14 cellular contexts compared by ENCODE assay signal in genomic region chr17:57648720-57649119, GRCh38.
DNase-seq lines count a peak whose midpoint lies in the region; ATAC-seq and TF ChIP-seq lines count a peak whose summit lies in the region.
"Had no signal": no experiment of that assay in that cellular context is flagged by ENCODE, and none has a peak within 500 bp of the region (broad histone marks: within the 10 kb centered on the region; RNA-seq: fewer than 3 reads in every experiment).

No MANE protein-coding gene starts in this region.

- dilution Hi-C loops in IMR-90 (cut with HindIII; ENCODE audit: low sequenced_read_pairs, unreplicated experiment): no loop called here

- H2BK20ac ChIP-seq in IMR-90 (ENCODE audit: low read depth, low read length): no peak overlapping the region

- H2BK5ac ChIP-seq in IMR-90 (ENCODE audit: low read depth, low read length, poor library complexity, severe bottlenecking): no peak overlapping the region

- no peak for ATAC-seq in DND-41 (ENCODE audit: insufficient read depth, low read depth)
- ATAC-seq in IMR-90 (ENCODE audit: low read depth): no peak
- no peak for ATAC-seq in HG03439 (IDR thresholded peaks at IDR 0.05; ENCODE audit: unreplicated experiment)
- ATAC-seq: GM12878, K562 had no signal

- no peak overlapping the region for H3K14ac ChIP-seq in IMR-90 (replicated peaks; ENCODE audit: low read depth, low read length)

- peak overlapping the region; percentile 37 for H2AK9ac ChIP-seq in IMR-90 (replicated peaks; ENCODE audit: low read depth, low read length, poor library complexity)

- TF ChIP-seq POLR2A in IMR-90 (IDR thresholded peaks at IDR 0.05; ENCODE audit: low read depth, low read length): no peak

- TF ChIP-seq CTCF in DND-41 (IDR thresholded peaks at IDR 0.05; ENCODE audit: borderline replicate concordance, extremely low read depth, low read length, poor library complexity, severe bottlenecking): no peak
- TF ChIP-seq CTCF in IMR-90 (conservative IDR thresholded peaks at IDR 0.05; ENCODE audit: low read depth, low read length): no peak
- TF ChIP-seq CTCF in osteoblast (IDR thresholded peaks at IDR 0.05; ENCODE audit: extremely low read depth, low read depth, low read length): no peak
- no peak for TF ChIP-seq CTCF in PC-9 (conservative IDR thresholded peaks at IDR 0.05)

- H3K4me2 ChIP-seq in DND-41 (ENCODE audit: insufficient read depth, low read length): no peak overlapping the region
- no peak overlapping the region for H3K4me2 ChIP-seq in IMR-90 (ENCODE audit: low read depth, low read length)
- no peak overlapping the region for H3K4me2 ChIP-seq in osteoblast (ENCODE audit: insufficient read depth, low read length)
- no peak overlapping the region for H3K4me2 ChIP-seq in PC-9
- H3K4me2 ChIP-seq: BLaER1 treated with 17β-estradiol and CSF1 and Interleukin-3, amounts not matched to agents 10 nM and 100 nM had no signal

- no peak overlapping the region for H3K18ac ChIP-seq in IMR-90 (ENCODE audit: low read depth, low read length)

- no TSS peak for BruUV-seq in IMR-90 (replicated peaks; lab: Mats Ljungman, UMichigan)
- no TSS peak for BruUV-seq in PC-9 (replicated peaks; lab: Mats Ljungman, UMichigan)

- H3K4me3 ChIP-seq in DND-41 (ENCODE audit: low read depth in 1 of 2, low read length in 2 of 2) (no peak overlapping the region), IMR-90 (ENCODE audit: insufficient read depth, low read depth, low read length) (no peak overlapping the region), osteoblast (ENCODE audit: insufficient read depth, low read length) (no peak overlapping the region), PC-9 (no peak overlapping the region)
- H3K4me3 ChIP-seq: BLaER1 treated with 17β-estradiol and CSF1 and Interleukin-3, amounts not matched to agents 10 nM and 100 nM; GM12878; K562 had no signal

- H3K9me2 ChIP-seq in PC-9 (ENCODE audit: insufficient read depth): no peaks in the 10 kb centered on the region

- H3K56ac ChIP-seq in IMR-90 (ENCODE audit: extremely low read depth, insufficient read depth, low read length): no peak overlapping the region

- no peaks in the 10 kb centered on the region for H3F3A ChIP-seq in PC-9 (ENCODE audit: insufficient read depth, low read depth)

- no peak overlapping the region for H2BK15ac ChIP-seq in IMR-90 (ENCODE audit: low read depth, low read length)

- CTCF ChIA-PET in IMR-90 (lab: Yijun Ruan, JAX): no interaction called here
- CTCF ChIA-PET in PC-9 (lab: Charles Lee): no interaction called here

- in situ Hi-C loops in IMR-90 (cut with MboI; ENCODE audit: low sequenced_read_pairs): no loop called here

- no peak overlapping the region for H4K8ac ChIP-seq in IMR-90 (ENCODE audit: low read depth in 2 of 2, low read length in 2 of 2)

- no peaks in the 10 kb centered on the region for H3K27me3 ChIP-seq in DND-41 (ENCODE audit: insufficient read depth, low read length, poor library complexity)
- no peaks in the 10 kb centered on the region for H3K27me3 ChIP-seq in IMR-90 (ENCODE audit: control insufficient read depth, insufficient read depth, low read length)
- H3K27me3 ChIP-seq in osteoblast (ENCODE audit: insufficient read depth, low read length): no peaks in the 10 kb centered on the region
- H3K27me3 ChIP-seq in PC-9 (ENCODE audit: insufficient read depth, low read depth): peaks cover 14% of the 10 kb centered on the region; the same call in 1 of the 2 replicates
- H3K27me3 ChIP-seq: BLaER1 treated with 17β-estradiol and CSF1 and Interleukin-3, amounts not matched to agents 10 nM and 100 nM had no signal

- no peaks in the 10 kb centered on the region for H3K79me1 ChIP-seq in IMR-90 (ENCODE audit: low read depth in 1 of 2, low read length in 2 of 2)

- peaks cover 98% of the 10 kb centered on the region for H3K36me3 ChIP-seq in DND-41 (ENCODE audit: insufficient read depth, low read length)
- no peaks in the 10 kb centered on the region for H3K36me3 ChIP-seq in IMR-90 (ENCODE audit: control insufficient read depth, insufficient read depth, low read length)
- H3K36me3 ChIP-seq in osteoblast (ENCODE audit: insufficient read depth, low read length): no peaks in the 10 kb centered on the region
- no peaks in the 10 kb centered on the region for H3K36me3 ChIP-seq in PC-9 (ENCODE audit: low read depth)

- H3K79me2 ChIP-seq in DND-41 (ENCODE audit: insufficient read depth, low read length) (peaks cover 19% of the 10 kb centered on the region), osteoblast (ENCODE audit: insufficient read depth, low read length) (no peaks in the 10 kb centered on the region), PC-9 (ENCODE audit: low read depth) (no peaks in the 10 kb centered on the region)

- TF ChIP-seq RAD21 in IMR-90 (IDR thresholded peaks at IDR 0.05; ENCODE audit: low read length): no peak

- H3K4me1 ChIP-seq in DND-41 (ENCODE audit: insufficient read depth, low read length) (no peaks in the 10 kb centered on the region), IMR-90 (ENCODE audit: control insufficient read depth, insufficient read depth, low read length) (peaks cover 11% of the 10 kb centered on the region), osteoblast (ENCODE audit: insufficient read depth, low read length) (no peaks in the 10 kb centered on the region), PC-9 (replicated peaks; ENCODE audit: insufficient read depth) (no peaks in the 10 kb centered on the region)

- WGBS in IMR-90 (ENCODE audit: extremely low coverage in 2 of 2, insufficient read length in 1 of 2), 2 experiments: 90% methylated on average over 2 of the region's 5 CpGs; no CpG with 5 or more reads in 1 of the 2 experiments

- no peak overlapping the region for H2BK120ac ChIP-seq in IMR-90 (ENCODE audit: low read depth, low read length)

- intact Hi-C loops in IMR-90 (cut with micrococcal nuclease) (no loop called here), PC-9 (cut with micrococcal nuclease; ENCODE audit: unreplicated experiment) (no loop called here)

- DNase-seq in DND-41 (no peak), IMR-90 (no peak), islet precursor cell (peak; percentile 78), osteoblast (ENCODE audit: insufficient read length, low spot score, missing footprints) (peak; percentile 17), PC-9 (no peak), NCI-H2171 treated with DMSO at 0.1 percent for 48 hours (lab: John Stamatoyannopoulos, UW) (no peak)
- DNase-seq: 8988T; CD4-positive, CD25-positive, alpha-beta regulatory T cell; DMS53; H9 had no signal

- H3K4ac ChIP-seq in IMR-90 (ENCODE audit: low read depth, low read length): no peak overlapping the region

- peaks cover 23% of the 10 kb centered on the region for H3K9me1 ChIP-seq in IMR-90 (ENCODE audit: insufficient read depth, low read length)

- H2AFZ ChIP-seq in DND-41 (ENCODE audit: low read depth, low read length): no peak overlapping the region
- H2AFZ ChIP-seq in IMR-90 (replicated peaks; ENCODE audit: low read length, poor library complexity): no peak overlapping the region
- H2AFZ ChIP-seq in osteoblast (ENCODE audit: low read length): no peak overlapping the region
- no peak overlapping the region for H2AFZ ChIP-seq in PC-9

- H3K9me3 ChIP-seq in DND-41 (ENCODE audit: insufficient read depth, low read length, severe bottlenecking): no peaks in the 10 kb centered on the region
- no peaks in the 10 kb centered on the region for H3K9me3 ChIP-seq in IMR-90 (ENCODE audit: control insufficient read depth, insufficient read depth, low read length)
- H3K9me3 ChIP-seq in osteoblast (ENCODE audit: low read depth, low read length): no peaks in the 10 kb centered on the region
- no peaks in the 10 kb centered on the region for H3K9me3 ChIP-seq in PC-9 (ENCODE audit: insufficient read depth, low read depth)
- H3K9me3 ChIP-seq: BLaER1 treated with 17β-estradiol and CSF1 and Interleukin-3, amounts not matched to agents 10 nM and 100 nM had no signal

- no peak overlapping the region for H2AK5ac ChIP-seq in IMR-90 (ENCODE audit: low read depth, low read length)

- POLR2A ChIA-PET in IMR-90 (lab: Charles Lee; ENCODE audit: unreplicated experiment) (no interaction called here), PC-9 (lab: Charles Lee; ENCODE audit: unreplicated experiment) (no interaction called here)

- H3K27ac ChIP-seq in DND-41 (ENCODE audit: low read length) (peak overlapping the region; percentile 32; the same call in 1 of the 2 replicates), IMR-90 (ENCODE audit: insufficient read depth, low read length) (no peak overlapping the region), osteoblast (ENCODE audit: low read depth, low read length) (no peak overlapping the region), PC-9 (no peak overlapping the region)
- H3K27ac ChIP-seq: BLaER1 treated with 17β-estradiol and CSF1 and Interleukin-3, amounts not matched to agents 10 nM and 100 nM had no signal

- H4K91ac ChIP-seq in IMR-90 (ENCODE audit: insufficient read depth, low read depth, low read length): no peak overlapping the region

- H3K23ac ChIP-seq in IMR-90 (ENCODE audit: low read depth, low read length): no peak overlapping the region

- H4K5ac ChIP-seq in IMR-90 (ENCODE audit: low read depth, low read length): no peak overlapping the region

- H4K20me1 ChIP-seq in DND-41 (ENCODE audit: insufficient read depth, low read length) (peaks cover 11% of the 10 kb centered on the region; the same call in 1 of the 2 replicates), IMR-90 (ENCODE audit: insufficient read depth, low read length) (no peaks in the 10 kb centered on the region), osteoblast (ENCODE audit: insufficient read depth, low read length) (no peaks in the 10 kb centered on the region), PC-9 (ENCODE audit: insufficient read depth) (no peaks in the 10 kb centered on the region)

- H3K9ac ChIP-seq in DND-41 (ENCODE audit: low read depth, low read length): no peak overlapping the region
- H3K9ac ChIP-seq in IMR-90 (ENCODE audit: low read depth, low read length): no peak overlapping the region
- H3K9ac ChIP-seq: BLaER1 treated with 17β-estradiol and CSF1 and Interleukin-3, amounts not matched to agents 10 nM and 100 nM had no signal

TF ChIP-seq in IMR-90, 13 proteins besides CTCF, POLR2A, EP300 and RAD21 (continues in another document):
- no peak for TF ChIP-seq FOS (IDR thresholded peaks at IDR 0.05; ENCODE audit: low read depth, low read length)
- no peak for TF ChIP-seq ELK1 (IDR thresholded peaks at IDR 0.05; ENCODE audit: borderline replicate concordance, low read depth, low read length)
- no peak for TF ChIP-seq RFX5 (IDR thresholded peaks at IDR 0.05; ENCODE audit: low read depth, low read length)
- TF ChIP-seq MXI1 (IDR thresholded peaks at IDR 0.05; ENCODE audit: borderline replicate concordance, low read depth, low read length): no peak
- TF ChIP-seq NFE2L2 (IDR thresholded peaks at IDR 0.05; ENCODE audit: low read depth, low read length): no peak
- TF ChIP-seq CEBPB (IDR thresholded peaks at IDR 0.05; ENCODE audit: low read depth, low read length): no peak

Comparison
In these comparisons a context has a peak if more than half of its experiments do, and no peak if none do; other contexts are left out.
1. DNase-seq: peak in islet precursor cell (single experiment) and osteoblast (single experiment); none in DND-41 (single experiment), IMR-90 (single experiment), PC-9 (0 of 2) and NCI-H2171 treated with DMSO at 0.1 percent for 48 hours (single experiment).